ENCODE assay signal across 8 cellular contexts in genomic region chr1:1550591-1551432, GRCh38. TPM values are rescaled to one million over a fixed set of nuclear protein-coding genes. Genes with fewer than 3 reads are reported as not detected.
DNase-seq lines count a peak whose midpoint lies in the region; ATAC-seq, FAIRE-seq and TF ChIP-seq lines count a peak whose summit lies in the region.

No MANE protein-coding gene starts in this region.

- peak; percentile 72 for TF ChIP-seq CTCF in HFFc6 (IDR thresholded peaks at IDR 0.05)
- peak; percentile 52 for TF ChIP-seq CTCF in astrocyte (IDR thresholded peaks at IDR 0.05; ENCODE audit: insufficient read depth, low read depth, low read length)

- TF ChIP-seq POLR2A in GM18505 (IDR thresholded peaks at IDR 0.05; ENCODE audit: borderline replicate concordance, extremely low read depth, insufficient read depth, insufficient read length), result no peak

- H3K27me3 ChIP-seq in astrocyte (ENCODE audit: insufficient read depth, low read length) (no peaks in the 10 kb centered on the region), layer of hippocampus (ENCODE audit: control insufficient read depth, insufficient read depth, low read length) (no peaks in the 10 kb centered on the region)

- H3K4me3 ChIP-seq in astrocyte (ENCODE audit: insufficient read depth, low read depth, low read length), result no peak overlapping the region

- no peak for ATAC-seq in GM18505 (IDR thresholded peaks at IDR 0.05; ENCODE audit: unreplicated experiment)
- ATAC-seq in GM18861 (IDR thresholded peaks at IDR 0.05; ENCODE audit: unreplicated experiment), result no peak

- H3K27ac ChIP-seq in astrocyte (ENCODE audit: low read depth, low read length) (no peak overlapping the region), layer of hippocampus (ENCODE audit: low read depth, low read length) (peak overlapping the region; percentile 19)

- no peak overlapping the region for H2AFZ ChIP-seq in astrocyte (ENCODE audit: low read depth, low read length)

- H3K4me3 Mint-ChIP-seq in HFFc6 (no peak overlapping the region), astrocyte (ENCODE audit: unreplicated experiment) (no peak overlapping the region)

- H3K4me1 ChIP-seq in astrocyte (ENCODE audit: insufficient read depth, low read length), result peaks cover 5% of the 10 kb centered on the region

- peak overlapping the region; percentile 64 for H3K27ac Mint-ChIP-seq in HFFc6
- peak overlapping the region; percentile 18 for H3K27ac Mint-ChIP-seq in astrocyte (ENCODE audit: unreplicated experiment)

- H3K9ac ChIP-seq in astrocyte (ENCODE audit: low read length), result no peak overlapping the region

- peaks cover 45% of the 10 kb centered on the region for H4K20me1 ChIP-seq in astrocyte (ENCODE audit: insufficient read depth, low read length)

- peaks cover 2% of the 10 kb centered on the region for H3K27me3 Mint-ChIP-seq in HFFc6 (ENCODE audit: insufficient read depth)
- no peaks in the 10 kb centered on the region for H3K27me3 Mint-ChIP-seq in astrocyte (ENCODE audit: low read depth, unreplicated experiment)

- no peaks in the 10 kb centered on the region for H3K36me3 ChIP-seq in astrocyte (ENCODE audit: insufficient read depth, low read length)

- H3K9me3 Mint-ChIP-seq in HFFc6, result no peaks in the 10 kb centered on the region
- H3K9me3 Mint-ChIP-seq in astrocyte (ENCODE audit: unreplicated experiment), result no peaks in the 10 kb centered on the region

- DNase-seq in 8988T, result peak; percentile 57
- peak; percentile 52 for DNase-seq in HFFc6
- no peak for DNase-seq in astrocyte (ENCODE audit: low read depth)
- no peak for DNase-seq in H4 (ENCODE audit: low spot score)
- DNase-seq in activated CD8-positive, alpha-beta memory T cell treated with anti-CD3 and anti-CD28 coated beads, Interleukin-2, amount 50 U/mL, for 48 hours, result no peak

- no peaks in the 10 kb centered on the region for H3K9me3 ChIP-seq in astrocyte (ENCODE audit: insufficient read depth, low read depth, low read length)

- peaks cover 5% of the 10 kb centered on the region; the same call in 1 of the 2 replicates for H3K36me3 Mint-ChIP-seq in HFFc6 (ENCODE audit: low read depth)
- H3K36me3 Mint-ChIP-seq in astrocyte (ENCODE audit: low read depth, unreplicated experiment), result peaks cover 8% of the 10 kb centered on the region

- peaks cover 40% of the 10 kb centered on the region for H3K79me2 ChIP-seq in astrocyte (ENCODE audit: insufficient read depth, low read length)

- no peak for FAIRE-seq in astrocyte (lab: Jason Lieb, UNC)

- no peak overlapping the region for H3K4me2 ChIP-seq in astrocyte (ENCODE audit: low read length)

- H3K4me1 Mint-ChIP-seq in HFFc6 (ENCODE audit: low read depth), result peaks cover 24% of the 10 kb centered on the region
- peaks cover 22% of the 10 kb centered on the region for H3K4me1 Mint-ChIP-seq in astrocyte (ENCODE audit: low read depth, unreplicated experiment)

RNA-seq across cellular contexts. Expression of gene TMEM240, which starts 10.4 kb away (rescaled TPM):
- 1 to 10 TPM; 2.8 to 5.1 (median 4.1) TPM for total RNA-seq in HFFc6 (2021; fragmentation: NEBNext Ultra II Directional; extraction: Animal tissue kit (Norgen Biotek cat#: 25700))
- total RNA-seq in astrocyte, result 7.0 and 9.0 TPM in 2 replicates
- not detected in 2 replicates for total RNA-seq in H4 (2014; rRNA removed; shearing (Covaris generic))

RNA-seq across cellular contexts. Expression of gene SSU72, which starts 23.9 kb away (rescaled TPM):
- total RNA-seq in HFFc6 (2021; fragmentation: NEBNext Ultra II Directional; extraction: Animal tissue kit (Norgen Biotek cat#: 25700)), result 100 to 1,000 TPM; 132 to 156 (median 137) TPM
- 143 and 145 TPM in 2 replicates for total RNA-seq in astrocyte
- 83.4 and 130 TPM in 2 replicates for total RNA-seq in H4 (2014; rRNA removed; shearing (Covaris generic))

RNA-seq across cellular contexts. Expression of gene ATAD3A, which starts 38.9 kb away (rescaled TPM):
- 10 to 100 TPM; 48.7 to 61.5 (median 54.0) TPM for total RNA-seq in HFFc6 (2021; fragmentation: NEBNext Ultra II Directional; extraction: Animal tissue kit (Norgen Biotek cat#: 25700))
- 51.1 and 54.9 TPM in 2 replicates for total RNA-seq in astrocyte
- 20.9 and 30.3 TPM in 2 replicates for total RNA-seq in H4 (2014; rRNA removed; shearing (Covaris generic))

RNA-seq across cellular contexts. Expression of gene FNDC10, which starts 49.1 kb away (rescaled TPM):
- 1 to 10 TPM; 1.6 to 4.0 (median 2.0) TPM for total RNA-seq in HFFc6 (2021; fragmentation: NEBNext Ultra II Directional; extraction: Animal tissue kit (Norgen Biotek cat#: 25700))
- total RNA-seq in astrocyte, result 7.4 and 8.7 TPM in 2 replicates
- total RNA-seq in H4 (2014; rRNA removed; shearing (Covaris generic)), result 0.85 and 1.2 TPM in 2 replicates

Comparison
In these comparisons a context has a peak if more than half of its experiments do, and no peak if none do; other contexts are left out.
1. DNase-seq: peak in 8988T (single experiment) and HFFc6 (single experiment); none in astrocyte (single experiment), H4 (single experiment) and activated CD8-positive, alpha-beta memory T cell treated with anti-CD3 and anti-CD28 coated beads, Interleukin-2, amount 50 U/mL, for 48 hours (single experiment).